ENCODE assay signal across 1 cellular context in the genomic region with DNA sequence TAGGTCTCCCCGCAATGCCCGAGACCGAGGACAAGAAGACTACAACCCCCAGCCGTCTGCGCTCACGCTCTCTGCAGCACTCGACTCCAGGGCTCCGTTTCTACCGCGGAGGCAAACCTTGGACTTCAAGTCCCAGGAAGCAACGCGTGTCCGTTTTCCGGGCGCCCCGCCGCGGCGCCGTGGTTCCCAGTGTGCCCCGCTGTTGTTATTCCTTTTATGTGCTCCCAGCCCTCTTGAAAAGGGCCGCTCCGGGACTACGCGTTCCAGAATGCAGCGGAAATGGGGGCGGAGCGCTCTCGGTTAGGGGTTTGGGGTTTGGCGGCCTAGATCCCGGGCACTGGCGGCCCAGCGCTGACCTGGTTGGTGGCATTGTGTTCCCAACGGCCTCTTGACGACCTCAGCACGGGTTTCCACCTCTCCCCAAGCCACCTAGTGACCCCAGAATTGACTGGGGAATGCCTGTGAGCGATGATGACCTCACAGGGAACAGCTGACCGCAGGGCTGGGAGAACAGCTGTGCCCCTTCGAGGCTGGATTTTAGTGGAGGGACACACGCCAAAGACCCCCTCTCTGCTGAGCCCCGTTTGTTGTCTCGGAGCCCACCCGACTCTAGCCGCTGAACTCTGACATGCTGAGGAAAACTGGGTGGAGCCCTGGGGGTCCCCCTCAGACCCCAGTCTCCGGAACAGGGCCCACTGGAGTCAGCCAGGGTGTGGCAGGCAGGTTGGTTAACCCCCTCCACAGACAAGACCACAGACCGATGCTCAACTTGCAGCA.
TF ChIP-seq lines count a peak whose summit lies in the region.

No MANE protein-coding gene starts in this region.

TF ChIP-seq in K562, 482 proteins besides CTCF, POLR2A, EP300 and RAD21 (continued from another document and continues in another):
- TF ChIP-seq, protein P1, sequence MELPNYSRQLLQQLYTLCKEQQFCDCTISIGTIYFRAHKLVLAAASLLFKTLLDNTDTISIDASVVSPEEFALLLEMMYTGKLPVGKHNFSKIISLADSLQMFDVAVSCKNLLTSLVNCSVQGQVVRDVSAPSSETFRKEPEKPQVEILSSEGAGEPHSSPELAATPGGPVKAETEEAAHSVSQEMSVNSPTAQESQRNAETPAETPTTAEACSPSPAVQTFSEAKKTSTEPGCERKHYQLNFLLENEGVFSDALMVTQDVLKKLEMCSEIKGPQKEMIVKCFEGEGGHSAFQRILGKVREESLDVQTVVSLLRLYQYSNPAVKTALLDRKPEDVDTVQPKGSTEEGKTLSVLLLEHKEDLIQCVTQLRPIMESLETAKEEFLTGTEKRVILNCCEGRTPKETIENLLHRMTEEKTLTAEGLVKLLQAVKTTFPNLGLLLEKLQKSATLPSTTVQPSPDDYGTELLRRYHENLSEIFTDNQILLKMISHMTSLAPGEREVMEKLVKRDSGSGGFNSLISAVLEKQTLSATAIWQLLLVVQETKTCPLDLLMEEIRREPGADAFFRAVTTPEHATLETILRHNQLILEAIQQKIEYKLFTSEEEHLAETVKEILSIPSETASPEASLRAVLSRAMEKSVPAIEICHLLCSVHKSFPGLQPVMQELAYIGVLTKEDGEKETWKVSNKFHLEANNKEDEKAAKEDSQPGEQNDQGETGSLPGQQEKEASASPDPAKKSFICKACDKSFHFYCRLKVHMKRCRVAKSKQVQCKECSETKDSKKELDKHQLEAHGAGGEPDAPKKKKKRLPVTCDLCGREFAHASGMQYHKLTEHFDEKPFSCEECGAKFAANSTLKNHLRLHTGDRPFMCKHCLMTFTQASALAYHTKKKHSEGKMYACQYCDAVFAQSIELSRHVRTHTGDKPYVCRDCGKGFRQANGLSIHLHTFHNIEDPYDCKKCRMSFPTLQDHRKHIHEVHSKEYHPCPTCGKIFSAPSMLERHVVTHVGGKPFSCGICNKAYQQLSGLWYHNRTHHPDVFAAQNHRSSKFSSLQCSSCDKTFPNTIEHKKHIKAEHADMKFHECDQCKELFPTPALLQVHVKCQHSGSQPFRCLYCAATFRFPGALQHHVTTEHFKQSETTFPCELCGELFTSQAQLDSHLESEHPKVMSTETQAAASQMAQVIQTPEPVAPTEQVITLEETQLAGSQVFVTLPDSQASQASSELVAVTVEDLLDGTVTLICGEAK (IDR thresholded peaks at IDR 0.05) = peak; percentile 94
- TF ChIP-seq, protein P1 (CRISPR knock-in tag; IDR thresholded peaks at IDR 0.05) = no peak
- no peak for TF ChIP-seq HSF4 (CRISPR knock-in tag; IDR thresholded peaks at IDR 0.05; ENCODE audit: borderline replicate concordance)
- no peak for TF ChIP-seq RFX1 (IDR thresholded peaks at IDR 0.05)
- TF ChIP-seq ZNF384 (IDR thresholded peaks at IDR 0.05; ENCODE audit: low read depth, low read length) = no peak
- TF ChIP-seq ZNF668 (CRISPR knock-in tag; IDR thresholded peaks at IDR 0.05) = no peak
- TF ChIP-seq, protein P2, sequence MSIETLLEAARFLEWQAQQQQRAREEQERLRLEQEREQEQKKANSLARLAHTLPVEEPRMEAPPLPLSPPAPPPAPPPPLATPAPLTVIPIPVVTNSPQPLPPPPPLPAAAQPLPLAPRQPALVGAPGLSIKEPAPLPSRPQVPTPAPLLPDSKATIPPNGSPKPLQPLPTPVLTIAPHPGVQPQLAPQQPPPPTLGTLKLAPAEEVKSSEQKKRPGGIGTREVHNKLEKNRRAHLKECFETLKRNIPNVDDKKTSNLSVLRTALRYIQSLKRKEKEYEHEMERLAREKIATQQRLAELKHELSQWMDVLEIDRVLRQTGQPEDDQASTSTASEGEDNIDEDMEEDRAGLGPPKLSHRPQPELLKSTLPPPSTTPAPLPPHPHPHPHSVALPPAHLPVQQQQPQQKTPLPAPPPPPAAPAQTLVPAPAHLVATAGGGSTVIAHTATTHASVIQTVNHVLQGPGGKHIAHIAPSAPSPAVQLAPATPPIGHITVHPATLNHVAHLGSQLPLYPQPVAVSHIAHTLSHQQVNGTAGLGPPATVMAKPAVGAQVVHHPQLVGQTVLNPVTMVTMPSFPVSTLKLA (conservative IDR thresholded peaks at IDR 0.05) = no peak
- TF ChIP-seq SUPT5H (IDR thresholded peaks at IDR 0.05) = peak; percentile 75
- TF ChIP-seq, protein P3, sequence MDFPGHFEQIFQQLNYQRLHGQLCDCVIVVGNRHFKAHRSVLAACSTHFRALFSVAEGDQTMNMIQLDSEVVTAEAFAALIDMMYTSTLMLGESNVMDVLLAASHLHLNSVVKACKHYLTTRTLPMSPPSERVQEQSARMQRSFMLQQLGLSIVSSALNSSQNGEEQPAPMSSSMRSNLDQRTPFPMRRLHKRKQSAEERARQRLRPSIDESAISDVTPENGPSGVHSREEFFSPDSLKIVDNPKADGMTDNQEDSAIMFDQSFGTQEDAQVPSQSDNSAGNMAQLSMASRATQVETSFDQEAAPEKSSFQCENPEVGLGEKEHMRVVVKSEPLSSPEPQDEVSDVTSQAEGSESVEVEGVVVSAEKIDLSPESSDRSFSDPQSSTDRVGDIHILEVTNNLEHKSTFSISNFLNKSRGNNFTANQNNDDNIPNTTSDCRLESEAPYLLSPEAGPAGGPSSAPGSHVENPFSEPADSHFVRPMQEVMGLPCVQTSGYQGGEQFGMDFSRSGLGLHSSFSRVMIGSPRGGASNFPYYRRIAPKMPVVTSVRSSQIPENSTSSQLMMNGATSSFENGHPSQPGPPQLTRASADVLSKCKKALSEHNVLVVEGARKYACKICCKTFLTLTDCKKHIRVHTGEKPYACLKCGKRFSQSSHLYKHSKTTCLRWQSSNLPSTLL (IDR thresholded peaks at IDR 0.05) = no peak
- peak; percentile 51; the same call in 1 of the 2 replicates for TF ChIP-seq TAF7 (tag; IDR thresholded peaks at IDR 0.05)
- TF ChIP-seq, protein P4, sequence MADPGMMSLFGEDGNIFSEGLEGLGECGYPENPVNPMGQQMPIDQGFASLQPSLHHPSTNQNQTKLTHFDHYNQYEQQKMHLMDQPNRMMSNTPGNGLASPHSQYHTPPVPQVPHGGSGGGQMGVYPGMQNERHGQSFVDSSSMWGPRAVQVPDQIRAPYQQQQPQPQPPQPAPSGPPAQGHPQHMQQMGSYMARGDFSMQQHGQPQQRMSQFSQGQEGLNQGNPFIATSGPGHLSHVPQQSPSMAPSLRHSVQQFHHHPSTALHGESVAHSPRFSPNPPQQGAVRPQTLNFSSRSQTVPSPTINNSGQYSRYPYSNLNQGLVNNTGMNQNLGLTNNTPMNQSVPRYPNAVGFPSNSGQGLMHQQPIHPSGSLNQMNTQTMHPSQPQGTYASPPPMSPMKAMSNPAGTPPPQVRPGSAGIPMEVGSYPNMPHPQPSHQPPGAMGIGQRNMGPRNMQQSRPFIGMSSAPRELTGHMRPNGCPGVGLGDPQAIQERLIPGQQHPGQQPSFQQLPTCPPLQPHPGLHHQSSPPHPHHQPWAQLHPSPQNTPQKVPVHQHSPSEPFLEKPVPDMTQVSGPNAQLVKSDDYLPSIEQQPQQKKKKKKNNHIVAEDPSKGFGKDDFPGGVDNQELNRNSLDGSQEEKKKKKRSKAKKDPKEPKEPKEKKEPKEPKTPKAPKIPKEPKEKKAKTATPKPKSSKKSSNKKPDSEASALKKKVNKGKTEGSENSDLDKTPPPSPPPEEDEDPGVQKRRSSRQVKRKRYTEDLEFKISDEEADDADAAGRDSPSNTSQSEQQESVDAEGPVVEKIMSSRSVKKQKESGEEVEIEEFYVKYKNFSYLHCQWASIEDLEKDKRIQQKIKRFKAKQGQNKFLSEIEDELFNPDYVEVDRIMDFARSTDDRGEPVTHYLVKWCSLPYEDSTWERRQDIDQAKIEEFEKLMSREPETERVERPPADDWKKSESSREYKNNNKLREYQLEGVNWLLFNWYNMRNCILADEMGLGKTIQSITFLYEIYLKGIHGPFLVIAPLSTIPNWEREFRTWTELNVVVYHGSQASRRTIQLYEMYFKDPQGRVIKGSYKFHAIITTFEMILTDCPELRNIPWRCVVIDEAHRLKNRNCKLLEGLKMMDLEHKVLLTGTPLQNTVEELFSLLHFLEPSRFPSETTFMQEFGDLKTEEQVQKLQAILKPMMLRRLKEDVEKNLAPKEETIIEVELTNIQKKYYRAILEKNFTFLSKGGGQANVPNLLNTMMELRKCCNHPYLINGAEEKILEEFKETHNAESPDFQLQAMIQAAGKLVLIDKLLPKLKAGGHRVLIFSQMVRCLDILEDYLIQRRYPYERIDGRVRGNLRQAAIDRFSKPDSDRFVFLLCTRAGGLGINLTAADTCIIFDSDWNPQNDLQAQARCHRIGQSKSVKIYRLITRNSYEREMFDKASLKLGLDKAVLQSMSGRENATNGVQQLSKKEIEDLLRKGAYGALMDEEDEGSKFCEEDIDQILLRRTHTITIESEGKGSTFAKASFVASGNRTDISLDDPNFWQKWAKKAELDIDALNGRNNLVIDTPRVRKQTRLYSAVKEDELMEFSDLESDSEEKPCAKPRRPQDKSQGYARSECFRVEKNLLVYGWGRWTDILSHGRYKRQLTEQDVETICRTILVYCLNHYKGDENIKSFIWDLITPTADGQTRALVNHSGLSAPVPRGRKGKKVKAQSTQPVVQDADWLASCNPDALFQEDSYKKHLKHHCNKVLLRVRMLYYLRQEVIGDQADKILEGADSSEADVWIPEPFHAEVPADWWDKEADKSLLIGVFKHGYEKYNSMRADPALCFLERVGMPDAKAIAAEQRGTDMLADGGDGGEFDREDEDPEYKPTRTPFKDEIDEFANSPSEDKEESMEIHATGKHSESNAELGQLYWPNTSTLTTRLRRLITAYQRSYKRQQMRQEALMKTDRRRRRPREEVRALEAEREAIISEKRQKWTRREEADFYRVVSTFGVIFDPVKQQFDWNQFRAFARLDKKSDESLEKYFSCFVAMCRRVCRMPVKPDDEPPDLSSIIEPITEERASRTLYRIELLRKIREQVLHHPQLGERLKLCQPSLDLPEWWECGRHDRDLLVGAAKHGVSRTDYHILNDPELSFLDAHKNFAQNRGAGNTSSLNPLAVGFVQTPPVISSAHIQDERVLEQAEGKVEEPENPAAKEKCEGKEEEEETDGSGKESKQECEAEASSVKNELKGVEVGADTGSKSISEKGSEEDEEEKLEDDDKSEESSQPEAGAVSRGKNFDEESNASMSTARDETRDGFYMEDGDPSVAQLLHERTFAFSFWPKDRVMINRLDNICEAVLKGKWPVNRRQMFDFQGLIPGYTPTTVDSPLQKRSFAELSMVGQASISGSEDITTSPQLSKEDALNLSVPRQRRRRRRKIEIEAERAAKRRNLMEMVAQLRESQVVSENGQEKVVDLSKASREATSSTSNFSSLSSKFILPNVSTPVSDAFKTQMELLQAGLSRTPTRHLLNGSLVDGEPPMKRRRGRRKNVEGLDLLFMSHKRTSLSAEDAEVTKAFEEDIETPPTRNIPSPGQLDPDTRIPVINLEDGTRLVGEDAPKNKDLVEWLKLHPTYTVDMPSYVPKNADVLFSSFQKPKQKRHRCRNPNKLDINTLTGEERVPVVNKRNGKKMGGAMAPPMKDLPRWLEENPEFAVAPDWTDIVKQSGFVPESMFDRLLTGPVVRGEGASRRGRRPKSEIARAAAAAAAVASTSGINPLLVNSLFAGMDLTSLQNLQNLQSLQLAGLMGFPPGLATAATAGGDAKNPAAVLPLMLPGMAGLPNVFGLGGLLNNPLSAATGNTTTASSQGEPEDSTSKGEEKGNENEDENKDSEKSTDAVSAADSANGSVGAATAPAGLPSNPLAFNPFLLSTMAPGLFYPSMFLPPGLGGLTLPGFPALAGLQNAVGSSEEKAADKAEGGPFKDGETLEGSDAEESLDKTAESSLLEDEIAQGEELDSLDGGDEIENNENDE (IDR thresholded peaks at IDR 0.05; ENCODE audit: low read depth, low read length) = no peak
- TF ChIP-seq, protein P5, sequence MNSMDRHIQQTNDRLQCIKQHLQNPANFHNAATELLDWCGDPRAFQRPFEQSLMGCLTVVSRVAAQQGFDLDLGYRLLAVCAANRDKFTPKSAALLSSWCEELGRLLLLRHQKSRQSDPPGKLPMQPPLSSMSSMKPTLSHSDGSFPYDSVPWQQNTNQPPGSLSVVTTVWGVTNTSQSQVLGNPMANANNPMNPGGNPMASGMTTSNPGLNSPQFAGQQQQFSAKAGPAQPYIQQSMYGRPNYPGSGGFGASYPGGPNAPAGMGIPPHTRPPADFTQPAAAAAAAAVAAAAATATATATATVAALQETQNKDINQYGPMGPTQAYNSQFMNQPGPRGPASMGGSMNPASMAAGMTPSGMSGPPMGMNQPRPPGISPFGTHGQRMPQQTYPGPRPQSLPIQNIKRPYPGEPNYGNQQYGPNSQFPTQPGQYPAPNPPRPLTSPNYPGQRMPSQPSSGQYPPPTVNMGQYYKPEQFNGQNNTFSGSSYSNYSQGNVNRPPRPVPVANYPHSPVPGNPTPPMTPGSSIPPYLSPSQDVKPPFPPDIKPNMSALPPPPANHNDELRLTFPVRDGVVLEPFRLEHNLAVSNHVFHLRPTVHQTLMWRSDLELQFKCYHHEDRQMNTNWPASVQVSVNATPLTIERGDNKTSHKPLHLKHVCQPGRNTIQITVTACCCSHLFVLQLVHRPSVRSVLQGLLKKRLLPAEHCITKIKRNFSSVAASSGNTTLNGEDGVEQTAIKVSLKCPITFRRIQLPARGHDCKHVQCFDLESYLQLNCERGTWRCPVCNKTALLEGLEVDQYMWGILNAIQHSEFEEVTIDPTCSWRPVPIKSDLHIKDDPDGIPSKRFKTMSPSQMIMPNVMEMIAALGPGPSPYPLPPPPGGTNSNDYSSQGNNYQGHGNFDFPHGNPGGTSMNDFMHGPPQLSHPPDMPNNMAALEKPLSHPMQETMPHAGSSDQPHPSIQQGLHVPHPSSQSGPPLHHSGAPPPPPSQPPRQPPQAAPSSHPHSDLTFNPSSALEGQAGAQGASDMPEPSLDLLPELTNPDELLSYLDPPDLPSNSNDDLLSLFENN (IDR thresholded peaks at IDR 0.05; ENCODE audit: low read depth in 2 of 2, low read length in 2 of 2) = no peak; a peak in 1 of 4 replicates
- no peak for TF ChIP-seq ASH1L (IDR thresholded peaks at IDR 0.05; ENCODE audit: borderline replicate concordance, low read depth, partially characterized antibody)
